9 cellular contexts compared by ENCODE assay signal in the genomic region with DNA sequence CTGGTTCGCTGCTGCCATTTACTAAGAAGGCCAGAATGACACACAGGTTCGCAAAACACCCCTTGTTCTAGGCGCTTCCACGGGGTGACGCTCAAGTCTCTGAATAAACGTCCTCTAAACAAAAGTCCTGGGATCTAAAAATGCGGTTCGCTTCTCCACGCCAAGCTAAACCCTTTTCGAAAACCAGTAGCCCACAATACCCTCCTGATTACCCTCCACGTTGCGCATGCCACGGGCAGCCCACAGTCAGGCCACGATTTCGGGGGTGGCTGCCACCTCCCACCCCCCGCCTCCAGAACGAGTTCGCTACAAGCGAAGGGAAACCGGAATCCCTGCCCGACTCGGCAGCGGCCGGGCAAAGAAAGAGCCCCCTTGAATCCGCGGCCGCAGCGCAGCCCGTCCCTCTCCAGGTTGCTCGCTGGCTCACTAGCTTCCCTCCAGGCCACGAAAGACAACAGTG. TPM values are rescaled to one million over a fixed set of nuclear protein-coding genes. Genes with fewer than 3 reads are reported as not detected.
DNase-seq lines count a peak whose midpoint lies in the region; TF ChIP-seq lines count a peak whose summit lies in the region.
"Had no signal": no experiment of that assay in that cellular context is flagged by ENCODE, and none has a peak within 500 bp of the region (broad histone marks: within the 10 kb centered on the region; RNA-seq: fewer than 3 reads in every experiment).

No MANE protein-coding gene starts in this region.

- peak overlapping the region; percentile 12 for H3K4me2 ChIP-seq in neuronal stem cell (ENCODE audit: insufficient read depth, low read length, poor library complexity, severe bottlenecking)

- POLR2A ChIA-PET in HEK293 (lab: Yijun Ruan, JAX) = interaction anchor here (0.5 to 3.0 kb wide), 31 partner anchors 9 to 863 kb away, joined by 3 to 54 read pairs (median 5); a partner anchor contains a TSS

- no peak overlapping the region for H3K14ac ChIP-seq in neuronal stem cell (ENCODE audit: low read length)

- H3K9ac ChIP-seq in neuronal stem cell (ENCODE audit: low read depth, low read length, poor library complexity) = peak overlapping the region; percentile 83

- no CpG with 5 or more reads among the region's 31 CpGs for WGBS in neuronal stem cell (ENCODE audit: extremely low coverage in 2 of 2, insufficient read length in 2 of 2, insufficient replicate concordance in 1 of 2), 2 donors
- under 1% methylated on average over 31 of the region's 31 CpGs for WGBS in urinary bladder

- no peaks in the 10 kb centered on the region for H3K27me3 ChIP-seq in neuronal stem cell (ENCODE audit: control insufficient read depth in 3 of 3, insufficient read depth in 3 of 3, low read depth in 1 of 3, low read length in 3 of 3)

- H2BK12ac ChIP-seq in neuronal stem cell (ENCODE audit: low read length) = no peak overlapping the region

- H3K36me3 ChIP-seq in HEK293 (ENCODE audit: control insufficient read depth in 2 of 2, insufficient read depth in 1 of 2, low read length in 2 of 2) (peaks cover 27 to 46% of the 10 kb centered on the region in 2 experiments; a peak in 2 of 3 replicates), neuronal stem cell (replicated peaks in 1 of 2; ENCODE audit: control insufficient read depth in 2 of 2, insufficient read depth in 2 of 2, low read length in 2 of 2) (peaks cover 4 to 42% of the 10 kb centered on the region in 2 donors), urinary bladder (ENCODE audit: insufficient read depth) (peaks cover 3% of the 10 kb centered on the region)

- H3K4ac ChIP-seq in neuronal stem cell (ENCODE audit: low read length) = no peak overlapping the region

- H2AK5ac ChIP-seq in neuronal stem cell (ENCODE audit: low read depth, low read length) = peak overlapping the region; percentile 79

- H2BK120ac ChIP-seq in neuronal stem cell (ENCODE audit: low read depth, low read length) = no peak overlapping the region

- peak overlapping the region; percentile 80 for H3K18ac ChIP-seq in neuronal stem cell (ENCODE audit: low read length)

- H3K4me3 ChIP-seq in HEK293 (ENCODE audit: low read depth, low read length) (peak overlapping the region; percentile 77), fibroblast of pulmonary artery (replicated peaks; ENCODE audit: low read depth, low read length) (peak overlapping the region; percentile 79), neuronal stem cell (ENCODE audit: low read length in 2 of 2) (peak overlapping the region; percentile 74 to 91), urinary bladder (ENCODE audit: low read depth, low read length) (peak overlapping the region; percentile 69)

- no peaks in the 10 kb centered on the region for H3K9me3 ChIP-seq in HEK293 (ENCODE audit: control insufficient read depth, insufficient read depth, low read depth, low read length)
- H3K9me3 ChIP-seq in neuronal stem cell (replicated peaks in 1 of 2; ENCODE audit: control insufficient read depth in 2 of 2, insufficient read depth in 1 of 2, low read depth in 1 of 2, low read length in 2 of 2) = no peaks in the 10 kb centered on the region

- H3K23ac ChIP-seq in neuronal stem cell (ENCODE audit: low read depth, low read length, poor library complexity) = no peak overlapping the region

- no peak overlapping the region for H4K8ac ChIP-seq in neuronal stem cell (ENCODE audit: low read depth, low read length)

- peaks cover 2% of the 10 kb centered on the region; the same call in 1 of the 2 replicates for H3K4me1 ChIP-seq in HEK293 (ENCODE audit: control insufficient read depth, insufficient read depth, low read length)
- H3K4me1 ChIP-seq in neuronal stem cell (ENCODE audit: control insufficient read depth in 2 of 2, insufficient read depth in 1 of 2, low read depth in 1 of 2, low read length in 2 of 2) = peaks cover 2% of the 10 kb centered on the region in 2 donors
- H3K4me1 ChIP-seq in urinary bladder (ENCODE audit: insufficient read depth) = no peaks in the 10 kb centered on the region

- peak overlapping the region; percentile 49 for H2AFZ ChIP-seq in neuronal stem cell (ENCODE audit: low read length)

- DNase-seq in NCI-H2107 treated with DMSO at 0.1 percent for 48 hours (lab: John Stamatoyannopoulos, UW; ENCODE audit: unreplicated experiment) (peak; percentile 37), fibroblast of pulmonary artery (ENCODE audit: low read depth) (peak; percentile 47), neuronal stem cell (ENCODE audit: low spot score) (no peak), NCI-H128 (lab: John Stamatoyannopoulos, UW; ENCODE audit: unreplicated experiment) (no peak)
- peak; percentile 3 to 17 for DNase-seq in activated T-helper 1 cell treated with anti-CD3 and anti-CD28 coated beads, Interleukin-2, amount 50 U/mL, for 16 hours (ENCODE audit: low read depth in 1 of 2, low spot score in 1 of 2)

- H2BK15ac ChIP-seq in neuronal stem cell (ENCODE audit: low read length) = no peak overlapping the region

- no peak overlapping the region for H4K91ac ChIP-seq in neuronal stem cell (ENCODE audit: low read depth, low read length, poor library complexity)

- H3K79me1 ChIP-seq in neuronal stem cell (ENCODE audit: low read depth, low read length) = no peaks in the 10 kb centered on the region

- CTCF ChIA-PET in HEK293 (lab: Yijun Ruan, JAX) = interaction anchor here (0.6 to 1.7 kb wide), 2 partner anchors 9 to 96 kb away, joined by 3 to 6 read pairs; no protein-coding TSS in a partner anchor

- H2BK5ac ChIP-seq in neuronal stem cell (ENCODE audit: low read length) = no peak overlapping the region

- H3K27ac ChIP-seq in HEK293 (ENCODE audit: extremely low read depth, low read depth, low read length) (peak overlapping the region; percentile 96), neuronal stem cell (replicated peaks; ENCODE audit: low read length) (peak overlapping the region; percentile 96), urinary bladder (ENCODE audit: low read depth) (peak overlapping the region; percentile 82)

- TF ChIP-seq CTCF in GM12874 (IDR thresholded peaks at IDR 0.05; ENCODE audit: insufficient read depth, low read depth, low read length) = 0 out of 2 replicates have a peak, but pooled peaks have one; percentile 15
- peak; percentile 30 for TF ChIP-seq CTCF in HEK293 (tag by site-specific recombination; IDR thresholded peaks at IDR 0.05)
- peak; percentile 16 for TF ChIP-seq CTCF in fibroblast of pulmonary artery (IDR thresholded peaks at IDR 0.05; ENCODE audit: low read length, missing control alignments)

TF ChIP-seq in HEK293, 187 proteins besides CTCF, POLR2A, EP300 and RAD21 (continues in another document):
- TF ChIP-seq ZNF239 (tag by site-specific recombination; IDR thresholded peaks at IDR 0.05) (no peak), ZNF2 (tag by site-specific recombination; IDR thresholded peaks at IDR 0.05) (no peak), ZNF10 (tag by site-specific recombination; IDR thresholded peaks at IDR 0.05) (no peak), ZNF423 (tag by site-specific recombination; IDR thresholded peaks at IDR 0.05) (no peak), ZXDB (tag by site-specific recombination; IDR thresholded peaks at IDR 0.05) (no peak), KLF16 (tag by site-specific recombination; IDR thresholded peaks at IDR 0.05) (peak; percentile 75), SCRT2 (tag by site-specific recombination; IDR thresholded peaks at IDR 0.05) (no peak), KLF9 (tag by site-specific recombination; IDR thresholded peaks at IDR 0.05; ENCODE audit: low read depth) (no peak), EGR2 (tag by site-specific recombination; IDR thresholded peaks at IDR 0.05; ENCODE audit: low read depth) (peak; percentile 36; the same call in 1 of the 2 replicates), ZNF830 (tag by site-specific recombination; IDR thresholded peaks at IDR 0.05; ENCODE audit: low read depth) (no peak)
- TF ChIP-seq, protein P1, sequence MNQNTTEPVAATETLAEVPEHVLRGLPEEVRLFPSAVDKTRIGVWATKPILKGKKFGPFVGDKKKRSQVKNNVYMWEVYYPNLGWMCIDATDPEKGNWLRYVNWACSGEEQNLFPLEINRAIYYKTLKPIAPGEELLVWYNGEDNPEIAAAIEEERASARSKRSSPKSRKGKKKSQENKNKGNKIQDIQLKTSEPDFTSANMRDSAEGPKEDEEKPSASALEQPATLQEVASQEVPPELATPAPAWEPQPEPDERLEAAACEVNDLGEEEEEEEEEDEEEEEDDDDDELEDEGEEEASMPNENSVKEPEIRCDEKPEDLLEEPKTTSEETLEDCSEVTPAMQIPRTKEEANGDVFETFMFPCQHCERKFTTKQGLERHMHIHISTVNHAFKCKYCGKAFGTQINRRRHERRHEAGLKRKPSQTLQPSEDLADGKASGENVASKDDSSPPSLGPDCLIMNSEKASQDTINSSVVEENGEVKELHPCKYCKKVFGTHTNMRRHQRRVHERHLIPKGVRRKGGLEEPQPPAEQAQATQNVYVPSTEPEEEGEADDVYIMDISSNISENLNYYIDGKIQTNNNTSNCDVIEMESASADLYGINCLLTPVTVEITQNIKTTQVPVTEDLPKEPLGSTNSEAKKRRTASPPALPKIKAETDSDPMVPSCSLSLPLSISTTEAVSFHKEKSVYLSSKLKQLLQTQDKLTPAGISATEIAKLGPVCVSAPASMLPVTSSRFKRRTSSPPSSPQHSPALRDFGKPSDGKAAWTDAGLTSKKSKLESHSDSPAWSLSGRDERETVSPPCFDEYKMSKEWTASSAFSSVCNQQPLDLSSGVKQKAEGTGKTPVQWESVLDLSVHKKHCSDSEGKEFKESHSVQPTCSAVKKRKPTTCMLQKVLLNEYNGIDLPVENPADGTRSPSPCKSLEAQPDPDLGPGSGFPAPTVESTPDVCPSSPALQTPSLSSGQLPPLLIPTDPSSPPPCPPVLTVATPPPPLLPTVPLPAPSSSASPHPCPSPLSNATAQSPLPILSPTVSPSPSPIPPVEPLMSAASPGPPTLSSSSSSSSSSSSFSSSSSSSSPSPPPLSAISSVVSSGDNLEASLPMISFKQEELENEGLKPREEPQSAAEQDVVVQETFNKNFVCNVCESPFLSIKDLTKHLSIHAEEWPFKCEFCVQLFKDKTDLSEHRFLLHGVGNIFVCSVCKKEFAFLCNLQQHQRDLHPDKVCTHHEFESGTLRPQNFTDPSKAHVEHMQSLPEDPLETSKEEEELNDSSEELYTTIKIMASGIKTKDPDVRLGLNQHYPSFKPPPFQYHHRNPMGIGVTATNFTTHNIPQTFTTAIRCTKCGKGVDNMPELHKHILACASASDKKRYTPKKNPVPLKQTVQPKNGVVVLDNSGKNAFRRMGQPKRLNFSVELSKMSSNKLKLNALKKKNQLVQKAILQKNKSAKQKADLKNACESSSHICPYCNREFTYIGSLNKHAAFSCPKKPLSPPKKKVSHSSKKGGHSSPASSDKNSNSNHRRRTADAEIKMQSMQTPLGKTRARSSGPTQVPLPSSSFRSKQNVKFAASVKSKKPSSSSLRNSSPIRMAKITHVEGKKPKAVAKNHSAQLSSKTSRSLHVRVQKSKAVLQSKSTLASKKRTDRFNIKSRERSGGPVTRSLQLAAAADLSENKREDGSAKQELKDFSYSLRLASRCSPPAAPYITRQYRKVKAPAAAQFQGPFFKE (tag by site-specific recombination; IDR thresholded peaks at IDR 0.05; ENCODE audit: borderline replicate concordance) = no peak

RNA-seq across cellular contexts. Expression of a gene that starts 0.4 kb away (rescaled TPM):
- polyA plus RNA-seq in neuronal stem cell (2013, experiment 1 of 2) = 7,896 TPM
- polyA plus RNA-seq in neuronal stem cell (2013, experiment 2 of 2) = 7,899 TPM
- total RNA-seq in urinary bladder = 2,621 TPM
- 4,581 TPM for polyA plus RNA-seq in urinary bladder

RNA-seq across cellular contexts. Expression of a gene that starts 32.6 kb away (rescaled TPM):
- not detected for polyA plus RNA-seq in neuronal stem cell (2013, experiment 1 of 2)
- polyA plus RNA-seq in neuronal stem cell (2013, experiment 2 of 2) = 0.04 TPM
- 0.26 TPM for total RNA-seq in urinary bladder
- polyA plus RNA-seq in urinary bladder = 0.25 TPM
- total RNA-seq: pulmonary artery endothelial cell had no signal

Comparison
In these comparisons a context has a peak if more than half of its experiments do, and no peak if none do; other contexts are left out.
1. DNase-seq: peak in NCI-H2107 treated with DMSO at 0.1 percent for 48 hours (single experiment), activated T-helper 1 cell treated with anti-CD3 and anti-CD28 coated beads, Interleukin-2, amount 50 U/mL, for 16 hours (2 of 2) and fibroblast of pulmonary artery (single experiment); none in neuronal stem cell (single experiment) and NCI-H128 (single experiment).
2. Peak in every context shown above with its lines, with median percentiles within 50 percentile points of each other: CTCF ChIP-seq, H3K27ac ChIP-seq and H3K4me3 ChIP-seq.